Comparison of ENCODE assay signal across 20 cellular contexts in genomic region chr4:70980196-70980595, GRCh38. TPM values are rescaled to one million over a fixed set of nuclear protein-coding genes. Genes with fewer than 3 reads are reported as not detected.
DNase-seq lines count a peak whose midpoint lies in the region; ATAC-seq and TF ChIP-seq lines count a peak whose summit lies in the region.
"Had no signal": no experiment of that assay in that cellular context is flagged by ENCODE, and none has a peak within 500 bp of the region (broad histone marks: within the 10 kb centered on the region; RNA-seq: fewer than 3 reads in every experiment).

No MANE protein-coding gene starts in this region.

- H3K4me1 ChIP-seq in DOHH2 (ENCODE audit: control insufficient read depth, low read length) (peaks cover 31% of the 10 kb centered on the region), body of pancreas (peaks cover 3% of the 10 kb centered on the region)
- H3K4me1 ChIP-seq: SJCRH30 had no signal

- H3K4me3 ChIP-seq in DOHH2 (ENCODE audit: low read length) (peak overlapping the region; percentile 59), body of pancreas (no peak overlapping the region)
- H3K4me3 ChIP-seq: BLaER1, MG63, SJCRH30 had no signal

- H3K4me2 ChIP-seq in DOHH2 (ENCODE audit: low read length): peak overlapping the region; percentile 69

- H3K27ac Mint-ChIP-seq in stimulated activated memory B cell treated with anti-CD40 and anti-IgM and Interleukin-4, amounts not matched to agents 10 μg/mL and 1 μg/mL and 100 μg/mL, for 72 hours: peak overlapping the region; percentile 68
- H3K27ac Mint-ChIP-seq: CD8-positive, alpha-beta T cell; T-helper 1 cell treated with Interleukin-12 subunit alpha and Interleukin-12 subunit beta and Interleukin-4 antibody, amounts not matched to agents 30 μg/mL and 1 μg/mL, for 36 hours had no signal

- H3K9me2 ChIP-seq in DOHH2 (replicated peaks; ENCODE audit: control insufficient read depth, low read length): no peaks in the 10 kb centered on the region

- H3K27me3 Mint-ChIP-seq in stimulated activated memory B cell treated with anti-CD40 and anti-IgM and Interleukin-4, amounts not matched to agents 10 μg/mL and 1 μg/mL and 100 μg/mL, for 72 hours: no peaks in the 10 kb centered on the region

- H3K27ac ChIP-seq in DOHH2 (ENCODE audit: low read depth, low read length): peak overlapping the region; percentile 65
- H3K27ac ChIP-seq in angular gyrus (ENCODE audit: low read depth, low read length): peak overlapping the region; percentile 27
- no peak overlapping the region for H3K27ac ChIP-seq in body of pancreas
- H3K27ac ChIP-seq: BLaER1, SJCRH30 had no signal

- no peak for TF ChIP-seq POLR2A in body of pancreas (IDR thresholded peaks at IDR 0.05)

- H3F3A ChIP-seq in DOHH2 (ENCODE audit: control insufficient read depth, insufficient read depth): peaks cover under 1% of the 10 kb centered on the region; the same call in 1 of the 2 replicates

- peaks cover 17% of the 10 kb centered on the region for H3K4me1 Mint-ChIP-seq in stimulated activated memory B cell treated with anti-CD40 and anti-IgM and Interleukin-4, amounts not matched to agents 10 μg/mL and 1 μg/mL and 100 μg/mL, for 72 hours

- no peak overlapping the region for H3K4me3 Mint-ChIP-seq in stimulated activated memory B cell treated with anti-CD40 and anti-IgM and Interleukin-4, amounts not matched to agents 10 μg/mL and 1 μg/mL and 100 μg/mL, for 72 hours
- H3K4me3 Mint-ChIP-seq: CD8-positive, alpha-beta T cell; T-helper 1 cell treated with Interleukin-12 subunit alpha and Interleukin-12 subunit beta and Interleukin-4 antibody, amounts not matched to agents 30 μg/mL and 1 μg/mL, for 36 hours had no signal

- H4K20me1 ChIP-seq in DOHH2 (ENCODE audit: control insufficient read depth, insufficient read depth, low read depth, low read length): no peaks in the 10 kb centered on the region
- H4K20me1 ChIP-seq: BLaER1 had no signal

- H3K36me3 ChIP-seq in DOHH2 (ENCODE audit: control insufficient read depth, low read length) (peaks cover 27% of the 10 kb centered on the region), body of pancreas (replicated peaks in 1 of 2; ENCODE audit: insufficient read depth in 1 of 2, low read depth in 2 of 2) (no peaks in the 10 kb centered on the region)
- H3K36me3 ChIP-seq: MG63 had no signal

- ATAC-seq in HG03571 (IDR thresholded peaks at IDR 0.05; ENCODE audit: unreplicated experiment) (peak; percentile 7), body of pancreas (no peak)
- ATAC-seq in stimulated activated memory B cell treated with anti-CD40 and anti-IgM and Interleukin-4, amounts not matched to agents 10 μg/mL and 1 μg/mL and 100 μg/mL, for 72 hours: no peak
- ATAC-seq: CD8-positive, alpha-beta T cell; Panc1 had no signal

- no peaks in the 10 kb centered on the region for H3K79me2 ChIP-seq in DOHH2 (ENCODE audit: control insufficient read depth, low read length)

- H3K27me3 ChIP-seq in DOHH2 (ENCODE audit: control insufficient read depth, low read length): no peaks in the 10 kb centered on the region
- H3K27me3 ChIP-seq in body of pancreas: no peaks in the 10 kb centered on the region
- H3K27me3 ChIP-seq: BLaER1, MG63, SJCRH30 had no signal

- H3K9me3 ChIP-seq in DOHH2 (ENCODE audit: control insufficient read depth, insufficient read depth, low read length): no peaks in the 10 kb centered on the region
- H3K9me3 ChIP-seq in body of pancreas: no peaks in the 10 kb centered on the region
- H3K9me3 ChIP-seq: BLaER1, MG63, SJCRH30 had no signal

- H3K9me3 Mint-ChIP-seq in stimulated activated memory B cell treated with anti-CD40 and anti-IgM and Interleukin-4, amounts not matched to agents 10 μg/mL and 1 μg/mL and 100 μg/mL, for 72 hours: no peaks in the 10 kb centered on the region
- H3K9me3 Mint-ChIP-seq: CD8-positive, alpha-beta T cell; T-helper 1 cell treated with Interleukin-12 subunit alpha and Interleukin-12 subunit beta and Interleukin-4 antibody, amounts not matched to agents 30 μg/mL and 1 μg/mL, for 36 hours had no signal

- intact Hi-C loops in body of pancreas (cut with DNase I): no loop called here

- peaks cover 36% of the 10 kb centered on the region for H3K36me3 Mint-ChIP-seq in stimulated activated memory B cell treated with anti-CD40 and anti-IgM and Interleukin-4, amounts not matched to agents 10 μg/mL and 1 μg/mL and 100 μg/mL, for 72 hours

- no peak for DNase-seq in body of pancreas
- DNase-seq in GOT3 (lab: John Stamatoyannopoulos, UW): no peak
- DNase-seq in NK-92 (lab: John Stamatoyannopoulos, UW; ENCODE audit: unreplicated experiment): no peak
- DNase-seq: CD8-positive, alpha-beta T cell; DMS153; HCEC 1CT; MG63; NCI-H1048; NCI-H1417 treated with DMSO at 0.1 percent for 48 hours; NCI-H187; NCI-H446 treated with DMSO at 0.1 percent for 48 hours; NCI-H526 treated with DMSO at 0.1 percent for 48 hours; SJCRH30 had no signal

- TF ChIP-seq CTCF in DOHH2 (IDR thresholded peaks at IDR 0.05; ENCODE audit: low read depth, low read length, poor library complexity, severe bottlenecking): no peak
- TF ChIP-seq CTCF in body of pancreas (IDR thresholded peaks at IDR 0.05): no peak

RNA-seq across cellular contexts. Expression of gene DCK, which starts 13.3 kb away (rescaled TPM):
- total RNA-seq in body of pancreas: 1 to 10 TPM; 4.6 to 7.3 TPM

Comparison
In these comparisons a context has a peak if more than half of its experiments do, and no peak if none do; other contexts are left out.
1. H3K27ac ChIP-seq: peak in DOHH2 (single experiment) and angular gyrus (single experiment); none in body of pancreas (0 of 4).